In genomic region chr15:62087671-62088360, GRCh38 we compare ENCODE assay signal across 12 cellular contexts. TPM values are rescaled to one million over a fixed set of nuclear protein-coding genes. Genes with fewer than 3 reads are reported as not detected.
DNase-seq lines count a peak whose midpoint lies in the region; ATAC-seq and TF ChIP-seq lines count a peak whose summit lies in the region.
"Had no signal": no experiment of that assay in that cellular context is flagged by ENCODE, and none has a peak within 500 bp of the region (broad histone marks: within the 10 kb centered on the region; RNA-seq: fewer than 3 reads in every experiment).

No MANE protein-coding gene starts in this region.

- no peaks in the 10 kb centered on the region for H3K9me3 ChIP-seq in OCI-LY3 (ENCODE audit: insufficient read depth, low read length)

- H3K27me3 ChIP-seq in OCI-LY3 (ENCODE audit: low read depth, low read length) = no peaks in the 10 kb centered on the region

- no peak overlapping the region for H3K27ac ChIP-seq in OCI-LY3 (ENCODE audit: low read length)
- H3K27ac ChIP-seq: 22Rv1, VCaP had no signal

- H3K4me3 ChIP-seq in OCI-LY3 (ENCODE audit: low read length) = no peak overlapping the region
- H3K4me3 ChIP-seq: GM23338 had no signal

- no peaks in the 10 kb centered on the region for H3K36me3 Mint-ChIP-seq in osteocyte (ENCODE audit: unreplicated experiment)

- no peak for ATAC-seq in HG03565 (IDR thresholded peaks at IDR 0.05; ENCODE audit: unreplicated experiment)
- ATAC-seq: GM23338 had no signal

- 0 out of 2 replicates have a peak overlapping the region, but pooled peaks have one; percentile 26 for H2AFZ ChIP-seq in OCI-LY3 (ENCODE audit: low read depth, low read length)
- H2AFZ ChIP-seq: GM23338 had no signal

- H3K27ac Mint-ChIP-seq in osteocyte (ENCODE audit: unreplicated experiment) = peak overlapping the region; percentile 35
- H3K27ac Mint-ChIP-seq: GM23338 had no signal

- H3K4me1 ChIP-seq in OCI-LY3 (ENCODE audit: low read length) = peaks cover 22% of the 10 kb centered on the region

- peaks cover 19% of the 10 kb centered on the region for H3K4me1 Mint-ChIP-seq in osteocyte (ENCODE audit: unreplicated experiment)

- DNase-seq in NCI-H1417 (lab: John Stamatoyannopoulos, UW) (peak in 2 of 3 experiments; percentile 18 to 70), NCI-H1417 treated with DMSO at 0.1 percent for 48 hours (lab: John Stamatoyannopoulos, UW) (no peak), dermis microvascular lymphatic vessel endothelial cell (ENCODE audit: low read depth in 2 of 2) (peak; percentile 89 to 95), osteocyte (ENCODE audit: extremely low spot score, unreplicated experiment) (no peak), erythroblast (lab: John Stamatoyannopoulos, UW) (no peak), hippocampal formation (lab: John Stamatoyannopoulos, UW) (no peak)
- DNase-seq: kidney had no signal

- H4K20me1 ChIP-seq in OCI-LY3 (ENCODE audit: insufficient read depth, low read length) = no peaks in the 10 kb centered on the region

- no peaks in the 10 kb centered on the region for H3K79me2 ChIP-seq in OCI-LY3 (ENCODE audit: low read length)

- H3K4me2 ChIP-seq in OCI-LY3 (ENCODE audit: low read length) = no peak overlapping the region
- H3K4me2 ChIP-seq: GM23338 had no signal

- peaks cover 6% of the 10 kb centered on the region for H3K9me3 Mint-ChIP-seq in osteocyte (ENCODE audit: unreplicated experiment)

- no peaks in the 10 kb centered on the region for H3K36me3 ChIP-seq in OCI-LY3 (replicated peaks; ENCODE audit: low read depth, low read length)

- TF ChIP-seq POLR2A in erythroblast (IDR thresholded peaks at IDR 0.05; ENCODE audit: low read length) = no peak

- H3K27me3 Mint-ChIP-seq in osteocyte (ENCODE audit: unreplicated experiment) = peaks cover 1% of the 10 kb centered on the region

- no peak overlapping the region for H3K4me3 Mint-ChIP-seq in osteocyte (ENCODE audit: unreplicated experiment)
- H3K4me3 Mint-ChIP-seq: GM23338 had no signal

- H3K9ac ChIP-seq in OCI-LY3 (ENCODE audit: low read length) = no peak overlapping the region

- TF ChIP-seq CTCF in OCI-LY3 (IDR thresholded peaks at IDR 0.05; ENCODE audit: low read depth, low read length) (no peak), osteocyte (IDR thresholded peaks at IDR 0.05) (no peak)

RNA-seq across cellular contexts. Expression of gene C2CD4A, which starts 21.0 kb away (rescaled TPM):
- total RNA-seq in dermis microvascular lymphatic vessel endothelial cell (3.2 and 4.3 TPM in 2 replicates), osteocyte (not detected in 2 replicates)

RNA-seq across cellular contexts. Expression of gene VPS13C, which starts 27.6 kb away (rescaled TPM):
- total RNA-seq in dermis microvascular lymphatic vessel endothelial cell (89.0 and 103 TPM in 2 replicates), osteocyte (60.2 and 67.5 TPM in 2 replicates)

Comparison
In these comparisons a context has a peak if more than half of its experiments do, and no peak if none do; other contexts are left out.
1. DNase-seq: peak in NCI-H1417 (2 of 3) and dermis microvascular lymphatic vessel endothelial cell (2 of 2); none in NCI-H1417 treated with DMSO at 0.1 percent for 48 hours (single experiment), osteocyte (single experiment), erythroblast (0 of 2) and hippocampal formation (0 of 2).